ENCODE assay signal across 24 cellular contexts in genomic region chr7:11743016-11743415, GRCh38.
"Had no signal": no experiment of that assay in that cellular context is flagged by ENCODE, and none has a peak within 500 bp of the region (broad histone marks: within the 10 kb centered on the region; RNA-seq: fewer than 3 reads in every experiment).

No MANE protein-coding gene starts in this region.

- H3K4me3 Mint-ChIP-seq: dendritic cell treated with granulocyte-macrophage colony-stimulating factor and Interleukin-4, amounts not matched to agents 40 ng/mL and 50 ng/mL, for 4 days; effector memory CD8-positive, alpha-beta T cell; endodermal cell; mesothelial cell of epicardium had no signal

- FAIRE-seq: endometrium, islet of Langerhans, keratinocyte had no signal

- H3K36me3 ChIP-seq: colonic mucosa, esophagus squamous epithelium, gastrocnemius medialis, heart right ventricle, left lung, lower lobe of right lung had no signal

- ATAC-seq: effector memory CD8-positive, alpha-beta T cell; esophagus mucosa; gastrocnemius medialis; heart right ventricle; left cardiac atrium; left lung; left ventricle myocardium superior; lower lobe of right lung; mucosa of descending colon had no signal

- H3K27me3 Mint-ChIP-seq: dendritic cell treated with granulocyte-macrophage colony-stimulating factor and Interleukin-4, amounts not matched to agents 40 ng/mL and 50 ng/mL, for 4 days; effector memory CD8-positive, alpha-beta T cell had no signal

- H3K4me3 ChIP-seq: colonic mucosa, esophagus squamous epithelium, gastrocnemius medialis, heart right ventricle, left lung, lower lobe of right lung, mucosa of descending colon had no signal

- H3K9me3 ChIP-seq: colonic mucosa, esophagus squamous epithelium, gastrocnemius medialis, lower lobe of right lung, mucosa of descending colon had no signal

- H3K27me3 ChIP-seq: colonic mucosa, esophagus squamous epithelium, gastrocnemius medialis, heart right ventricle, left lung had no signal

- DNase-seq: colonic mucosa; cortex of kidney; effector CD8-positive, alpha-beta T cell; effector memory CD8-positive, alpha-beta T cell; endodermal cell; erythroblast; esophagus squamous epithelium; gastrocnemius medialis; glutamatergic neuron; heart right ventricle; hippocampal formation; left cardiac atrium; left lung; left ventricle myocardium superior; lower lobe of right lung; mesenchymal stem cell; mucosa of descending colon had no signal

- H3K27ac ChIP-seq: colonic mucosa, epithelial cell of prostate, esophagus squamous epithelium, gastrocnemius medialis, heart right ventricle, left lung, lower lobe of right lung had no signal

- H3K27ac Mint-ChIP-seq: dendritic cell treated with granulocyte-macrophage colony-stimulating factor and Interleukin-4, amounts not matched to agents 40 ng/mL and 50 ng/mL, for 4 days; effector memory CD8-positive, alpha-beta T cell; endodermal cell; mesothelial cell of epicardium had no signal

- H3K4me1 Mint-ChIP-seq: endodermal cell had no signal

- H3K4me1 ChIP-seq: colonic mucosa, esophagus squamous epithelium, gastrocnemius medialis, left lung had no signal
